10 cellular contexts compared by ENCODE assay signal in genomic region chr9:110288503-110288902, GRCh38. TPM values are rescaled to one million over a fixed set of nuclear protein-coding genes. Genes with fewer than 3 reads are reported as not detected.
"Had no signal": no experiment of that assay in that cellular context is flagged by ENCODE, and none has a peak within 500 bp of the region (broad histone marks: within the 10 kb centered on the region; RNA-seq: fewer than 3 reads in every experiment).

No MANE protein-coding gene starts in this region.

- H3K4me2 ChIP-seq: KMS-11 had no signal

- DNase-seq: IMR-90, KBM-7, KG1 had no signal

- H3K27ac ChIP-seq: KMS-11 had no signal

- FAIRE-seq: HepG2, HTR-8/SVneo, K562 had no signal

- H3K4me3 ChIP-seq: K562 had no signal

- H3K4me3 Mint-ChIP-seq: IgD-negative memory B cell had no signal

- H3K27ac Mint-ChIP-seq: IgD-negative memory B cell had no signal

- ATAC-seq: HepG2, K562 had no signal

- H3K4me1 Mint-ChIP-seq: IgD-negative memory B cell had no signal

- H3K36me3 Mint-ChIP-seq: IgD-negative memory B cell had no signal

RNA-seq across cellular contexts. Expression of gene TXNDC8, which starts 49.2 kb away (rescaled TPM):
- total RNA-seq: HepG2, HT-29, HT1080, IMR-90, K562 had no signal
- polyA plus RNA-seq: HepG2, IgD-negative memory B cell, IMR-90, K562 had no signal
